In genomic region chr16:48444574-48444973, GRCh38 we compare ENCODE assay signal across 10 cellular contexts. TPM values are rescaled to one million over a fixed set of nuclear protein-coding genes. Genes with fewer than 3 reads are reported as not detected.
DNase-seq lines count a peak whose midpoint lies in the region; ATAC-seq and TF ChIP-seq lines count a peak whose summit lies in the region.
"Had no signal": no experiment of that assay in that cellular context is flagged by ENCODE, and none has a peak within 500 bp of the region (broad histone marks: within the 10 kb centered on the region; RNA-seq: fewer than 3 reads in every experiment).

No MANE protein-coding gene starts in this region.

- H3K9me3 Mint-ChIP-seq in natural killer cell, result no peaks in the 10 kb centered on the region

- peak overlapping the region; percentile 74 for H3K27ac ChIP-seq in lower lobe of right lung
- H3K27ac ChIP-seq: SK-N-MC had no signal

- H3K4me3 Mint-ChIP-seq in natural killer cell, result no peak overlapping the region

- ATAC-seq in lower lobe of right lung, result peak in 1 of 2 donors; percentile 16
- no peak for ATAC-seq in natural killer cell

- H3K4me3 ChIP-seq in lower lobe of right lung, result no peak overlapping the region
- H3K4me3 ChIP-seq: SK-N-MC had no signal

- peak; percentile 91 for DNase-seq in A172 (ENCODE audit: low spot score)
- DNase-seq in dermis microvascular lymphatic vessel endothelial cell (ENCODE audit: low read depth in 2 of 2), result peak; percentile 4 to 77
- no peak for DNase-seq in lower lobe of right lung
- DNase-seq in DMS79 treated with DMSO at 0.1 percent for 48 hours (lab: John Stamatoyannopoulos, UW), result no peak
- DNase-seq in ureter (ENCODE audit: low spot score), result no peak
- DNase-seq in natural killer cell, result no peak
- DNase-seq in stimulated activated CD4-positive, alpha-beta T cell treated with anti-CD3 and anti-CD28 coated beads, Interleukin-4, amount 100 ng/mL, for 1 hour, result no peak
- DNase-seq: activated effector memory CD4-positive, alpha-beta T cell treated with Interleukin-2 at 50 U/mL for 16 hours had no signal

- intact Hi-C loops in lower lobe of right lung (cut with DNase I) (no loop called here), natural killer cell (cut with micrococcal nuclease) (no loop called here)

- TF ChIP-seq CTCF in lower lobe of right lung (IDR thresholded peaks at IDR 0.05) (no peak), natural killer cell (IDR thresholded peaks at IDR 0.05) (no peak)

- peaks cover 15% of the 10 kb centered on the region for H3K4me1 ChIP-seq in lower lobe of right lung

- 0 out of 2 replicates have a peak, but pooled peaks have one; percentile 4 for TF ChIP-seq RAD21 in Ishikawa (IDR thresholded peaks at IDR 0.05; ENCODE audit: low read depth)

- H3K9me3 ChIP-seq in lower lobe of right lung, result no peaks in the 10 kb centered on the region

- no peak for TF ChIP-seq EP300 in Ishikawa (IDR thresholded peaks at IDR 0.05; ENCODE audit: borderline replicate concordance)

- H3K27me3 Mint-ChIP-seq in natural killer cell (ENCODE audit: low read depth in 2 of 2), result no peaks in the 10 kb centered on the region

- no peaks in the 10 kb centered on the region for H3K4me1 Mint-ChIP-seq in natural killer cell

- H3K36me3 ChIP-seq in lower lobe of right lung, result no peaks in the 10 kb centered on the region

- no peaks in the 10 kb centered on the region for H3K36me3 Mint-ChIP-seq in natural killer cell

- H3K27ac Mint-ChIP-seq in natural killer cell, result no peak overlapping the region

- H3K27me3 ChIP-seq in lower lobe of right lung (ENCODE audit: low read depth), result no peaks in the 10 kb centered on the region

TF ChIP-seq in Ishikawa, 13 proteins besides CTCF, POLR2A, EP300 and RAD21:
- TF ChIP-seq, protein P1, sequence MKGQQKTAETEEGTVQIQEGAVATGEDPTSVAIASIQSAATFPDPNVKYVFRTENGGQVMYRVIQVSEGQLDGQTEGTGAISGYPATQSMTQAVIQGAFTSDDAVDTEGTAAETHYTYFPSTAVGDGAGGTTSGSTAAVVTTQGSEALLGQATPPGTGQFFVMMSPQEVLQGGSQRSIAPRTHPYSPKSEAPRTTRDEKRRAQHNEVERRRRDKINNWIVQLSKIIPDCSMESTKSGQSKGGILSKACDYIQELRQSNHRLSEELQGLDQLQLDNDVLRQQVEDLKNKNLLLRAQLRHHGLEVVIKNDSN (IDR thresholded peaks at IDR 0.05), result no peak
- TF ChIP-seq TEAD4 (IDR thresholded peaks at IDR 0.05) (peak; percentile 24; the same call in 1 of the 2 replicates), NFIC (IDR thresholded peaks at IDR 0.05) (no peak), TAF1 (IDR thresholded peaks at IDR 0.05; ENCODE audit: low read depth) (no peak), EGR1 (IDR thresholded peaks at IDR 0.05) (no peak), CEBPB (IDR thresholded peaks at IDR 0.05) (no peak), FOXM1 (IDR thresholded peaks at IDR 0.05; ENCODE audit: borderline replicate concordance, low read depth) (no peak), ZBTB7A (IDR thresholded peaks at IDR 0.05; ENCODE audit: low read depth) (no peak), TCF12 (IDR thresholded peaks at IDR 0.05; ENCODE audit: low read depth) (no peak), CREB1 (IDR thresholded peaks at IDR 0.05; ENCODE audit: low read depth) (peak; percentile 72), YY1 (IDR thresholded peaks at IDR 0.05; ENCODE audit: low read depth) (no peak), MAX (IDR thresholded peaks at IDR 0.05) (peak; percentile 57)
- TF ChIP-seq, protein P2, sequence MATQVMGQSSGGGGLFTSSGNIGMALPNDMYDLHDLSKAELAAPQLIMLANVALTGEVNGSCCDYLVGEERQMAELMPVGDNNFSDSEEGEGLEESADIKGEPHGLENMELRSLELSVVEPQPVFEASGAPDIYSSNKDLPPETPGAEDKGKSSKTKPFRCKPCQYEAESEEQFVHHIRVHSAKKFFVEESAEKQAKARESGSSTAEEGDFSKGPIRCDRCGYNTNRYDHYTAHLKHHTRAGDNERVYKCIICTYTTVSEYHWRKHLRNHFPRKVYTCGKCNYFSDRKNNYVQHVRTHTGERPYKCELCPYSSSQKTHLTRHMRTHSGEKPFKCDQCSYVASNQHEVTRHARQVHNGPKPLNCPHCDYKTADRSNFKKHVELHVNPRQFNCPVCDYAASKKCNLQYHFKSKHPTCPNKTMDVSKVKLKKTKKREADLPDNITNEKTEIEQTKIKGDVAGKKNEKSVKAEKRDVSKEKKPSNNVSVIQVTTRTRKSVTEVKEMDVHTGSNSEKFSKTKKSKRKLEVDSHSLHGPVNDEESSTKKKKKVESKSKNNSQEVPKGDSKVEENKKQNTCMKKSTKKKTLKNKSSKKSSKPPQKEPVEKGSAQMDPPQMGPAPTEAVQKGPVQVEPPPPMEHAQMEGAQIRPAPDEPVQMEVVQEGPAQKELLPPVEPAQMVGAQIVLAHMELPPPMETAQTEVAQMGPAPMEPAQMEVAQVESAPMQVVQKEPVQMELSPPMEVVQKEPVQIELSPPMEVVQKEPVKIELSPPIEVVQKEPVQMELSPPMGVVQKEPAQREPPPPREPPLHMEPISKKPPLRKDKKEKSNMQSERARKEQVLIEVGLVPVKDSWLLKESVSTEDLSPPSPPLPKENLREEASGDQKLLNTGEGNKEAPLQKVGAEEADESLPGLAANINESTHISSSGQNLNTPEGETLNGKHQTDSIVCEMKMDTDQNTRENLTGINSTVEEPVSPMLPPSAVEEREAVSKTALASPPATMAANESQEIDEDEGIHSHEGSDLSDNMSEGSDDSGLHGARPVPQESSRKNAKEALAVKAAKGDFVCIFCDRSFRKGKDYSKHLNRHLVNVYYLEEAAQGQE (IDR thresholded peaks at IDR 0.05; ENCODE audit: low read depth), result no peak

RNA-seq across cellular contexts. Expression of gene SIAH1, which starts 59.4 kb away (rescaled TPM):
- total RNA-seq in A172 (2014; rRNA removed; shearing (Covaris generic)), result 32.7 and 36.1 TPM in 2 replicates
- total RNA-seq in dermis microvascular lymphatic vessel endothelial cell (28.4 and 35.3 TPM in 2 replicates), lower lobe of right lung (24.4 TPM), ureter (29.7 TPM), natural killer cell (10 to 100 TPM; 52.9 to 57.7 (median 55.5) TPM)

Comparison
In these comparisons a context has a peak if more than half of its experiments do, and no peak if none do; other contexts are left out.
1. DNase-seq: peak in A172 (single experiment) and dermis microvascular lymphatic vessel endothelial cell (2 of 2); none in lower lobe of right lung (single experiment), DMS79 treated with DMSO at 0.1 percent for 48 hours (single experiment), ureter (single experiment), natural killer cell (single experiment) and stimulated activated CD4-positive, alpha-beta T cell treated with anti-CD3 and anti-CD28 coated beads, Interleukin-4, amount 100 ng/mL, for 1 hour (single experiment).